In the genomic region with DNA sequence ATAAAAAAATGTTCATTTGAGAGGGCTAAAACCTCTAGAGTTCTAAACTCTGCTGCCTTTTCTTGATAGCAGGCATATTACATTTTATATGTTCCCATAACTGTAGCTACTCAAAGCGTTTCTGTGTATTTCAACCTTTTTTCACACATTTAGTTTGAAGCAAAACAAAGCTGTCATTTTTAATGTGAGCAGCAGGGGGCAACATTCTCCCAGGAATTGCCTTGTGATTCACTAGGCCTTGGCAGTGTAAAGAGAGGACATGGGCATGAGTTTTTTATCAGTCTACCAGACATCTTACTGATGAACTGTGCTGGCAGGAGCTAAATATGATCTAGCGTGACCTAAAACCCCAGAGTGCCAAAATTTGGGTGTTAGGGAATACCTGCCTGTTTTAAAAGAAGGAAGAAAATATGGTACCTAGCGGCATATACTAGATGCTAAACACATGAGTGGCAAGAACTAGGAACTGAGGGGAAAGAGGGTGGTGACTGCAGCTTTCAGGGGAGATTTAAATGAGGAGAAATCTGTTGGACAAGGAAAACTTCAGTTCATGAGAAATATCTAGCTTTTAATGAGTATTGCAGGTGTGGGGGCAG, we compare ENCODE assay signal across 8 cellular contexts.
DNase-seq lines count a peak whose midpoint lies in the region; ATAC-seq and TF ChIP-seq lines count a peak whose summit lies in the region.

No MANE protein-coding gene starts in this region.

- ATAC-seq in foreskin keratinocyte (peak; percentile 28), GM18858 (IDR thresholded peaks at IDR 0.05; ENCODE audit: unreplicated experiment) (no peak)

- H3K9me3 ChIP-seq in Peyer's patch = no peaks in the 10 kb centered on the region

- H3K27me3 ChIP-seq in Peyer's patch (no peaks in the 10 kb centered on the region), foreskin keratinocyte (no peaks in the 10 kb centered on the region)

- H3K27ac ChIP-seq in Peyer's patch (no peak overlapping the region), foreskin keratinocyte (no peak overlapping the region)

- H3K9me3 Mint-ChIP-seq in osteocyte (ENCODE audit: unreplicated experiment) = no peaks in the 10 kb centered on the region

- peak; percentile 47 to 92 (median 81) for TF ChIP-seq CTCF in Peyer's patch (IDR thresholded peaks at IDR 0.05)
- peak; percentile 88 for TF ChIP-seq CTCF in foreskin keratinocyte (conservative IDR thresholded peaks at IDR 0.05)
- peak; percentile 80 for TF ChIP-seq CTCF in osteocyte (IDR thresholded peaks at IDR 0.05)

- H3K4me3 Mint-ChIP-seq in osteocyte (ENCODE audit: unreplicated experiment) = no peak overlapping the region

- no peak overlapping the region for H3K27ac Mint-ChIP-seq in osteocyte (ENCODE audit: unreplicated experiment)

- H3K4me3 ChIP-seq in Peyer's patch = no peak overlapping the region

- peaks cover 2% of the 10 kb centered on the region for H3K36me3 Mint-ChIP-seq in osteocyte (ENCODE audit: unreplicated experiment)

- DNase-seq in D341Med (ENCODE audit: low spot score) (peak; percentile 66), HuH-7.5 (ENCODE audit: low spot score) (peak; percentile 17), Peyer's patch (peak in 2 of 3 donors; percentile 28 to 76), foreskin keratinocyte (peak; percentile 2 to 43), osteocyte (ENCODE audit: extremely low spot score, unreplicated experiment) (no peak), ureter (ENCODE audit: low spot score) (peak; percentile 61)
- peak; percentile 8 for DNase-seq in activated effector memory CD4-positive, alpha-beta T cell treated with Interleukin-2 at 50 U/mL for 16 hours

- H3K4me1 ChIP-seq in Peyer's patch (no peaks in the 10 kb centered on the region), foreskin keratinocyte (no peaks in the 10 kb centered on the region)

- H3K27me3 Mint-ChIP-seq in osteocyte (ENCODE audit: unreplicated experiment) = no peaks in the 10 kb centered on the region

- no peaks in the 10 kb centered on the region for H3K36me3 ChIP-seq in Peyer's patch

- H3K4me1 Mint-ChIP-seq in osteocyte (ENCODE audit: unreplicated experiment) = peaks cover 2% of the 10 kb centered on the region

- TF ChIP-seq POLR2A in Peyer's patch (IDR thresholded peaks at IDR 0.05) = no peak
